Comparison of ENCODE assay signal across 1 cellular context in genomic region chr9:92636627-92637026, GRCh38.
TF ChIP-seq lines count a peak whose summit lies in the region.

No MANE protein-coding gene starts in this region.

TF ChIP-seq in GM23338, 12 proteins besides CTCF, POLR2A, EP300 and RAD21 (continued from another document):
- TF ChIP-seq, protein P1, sequence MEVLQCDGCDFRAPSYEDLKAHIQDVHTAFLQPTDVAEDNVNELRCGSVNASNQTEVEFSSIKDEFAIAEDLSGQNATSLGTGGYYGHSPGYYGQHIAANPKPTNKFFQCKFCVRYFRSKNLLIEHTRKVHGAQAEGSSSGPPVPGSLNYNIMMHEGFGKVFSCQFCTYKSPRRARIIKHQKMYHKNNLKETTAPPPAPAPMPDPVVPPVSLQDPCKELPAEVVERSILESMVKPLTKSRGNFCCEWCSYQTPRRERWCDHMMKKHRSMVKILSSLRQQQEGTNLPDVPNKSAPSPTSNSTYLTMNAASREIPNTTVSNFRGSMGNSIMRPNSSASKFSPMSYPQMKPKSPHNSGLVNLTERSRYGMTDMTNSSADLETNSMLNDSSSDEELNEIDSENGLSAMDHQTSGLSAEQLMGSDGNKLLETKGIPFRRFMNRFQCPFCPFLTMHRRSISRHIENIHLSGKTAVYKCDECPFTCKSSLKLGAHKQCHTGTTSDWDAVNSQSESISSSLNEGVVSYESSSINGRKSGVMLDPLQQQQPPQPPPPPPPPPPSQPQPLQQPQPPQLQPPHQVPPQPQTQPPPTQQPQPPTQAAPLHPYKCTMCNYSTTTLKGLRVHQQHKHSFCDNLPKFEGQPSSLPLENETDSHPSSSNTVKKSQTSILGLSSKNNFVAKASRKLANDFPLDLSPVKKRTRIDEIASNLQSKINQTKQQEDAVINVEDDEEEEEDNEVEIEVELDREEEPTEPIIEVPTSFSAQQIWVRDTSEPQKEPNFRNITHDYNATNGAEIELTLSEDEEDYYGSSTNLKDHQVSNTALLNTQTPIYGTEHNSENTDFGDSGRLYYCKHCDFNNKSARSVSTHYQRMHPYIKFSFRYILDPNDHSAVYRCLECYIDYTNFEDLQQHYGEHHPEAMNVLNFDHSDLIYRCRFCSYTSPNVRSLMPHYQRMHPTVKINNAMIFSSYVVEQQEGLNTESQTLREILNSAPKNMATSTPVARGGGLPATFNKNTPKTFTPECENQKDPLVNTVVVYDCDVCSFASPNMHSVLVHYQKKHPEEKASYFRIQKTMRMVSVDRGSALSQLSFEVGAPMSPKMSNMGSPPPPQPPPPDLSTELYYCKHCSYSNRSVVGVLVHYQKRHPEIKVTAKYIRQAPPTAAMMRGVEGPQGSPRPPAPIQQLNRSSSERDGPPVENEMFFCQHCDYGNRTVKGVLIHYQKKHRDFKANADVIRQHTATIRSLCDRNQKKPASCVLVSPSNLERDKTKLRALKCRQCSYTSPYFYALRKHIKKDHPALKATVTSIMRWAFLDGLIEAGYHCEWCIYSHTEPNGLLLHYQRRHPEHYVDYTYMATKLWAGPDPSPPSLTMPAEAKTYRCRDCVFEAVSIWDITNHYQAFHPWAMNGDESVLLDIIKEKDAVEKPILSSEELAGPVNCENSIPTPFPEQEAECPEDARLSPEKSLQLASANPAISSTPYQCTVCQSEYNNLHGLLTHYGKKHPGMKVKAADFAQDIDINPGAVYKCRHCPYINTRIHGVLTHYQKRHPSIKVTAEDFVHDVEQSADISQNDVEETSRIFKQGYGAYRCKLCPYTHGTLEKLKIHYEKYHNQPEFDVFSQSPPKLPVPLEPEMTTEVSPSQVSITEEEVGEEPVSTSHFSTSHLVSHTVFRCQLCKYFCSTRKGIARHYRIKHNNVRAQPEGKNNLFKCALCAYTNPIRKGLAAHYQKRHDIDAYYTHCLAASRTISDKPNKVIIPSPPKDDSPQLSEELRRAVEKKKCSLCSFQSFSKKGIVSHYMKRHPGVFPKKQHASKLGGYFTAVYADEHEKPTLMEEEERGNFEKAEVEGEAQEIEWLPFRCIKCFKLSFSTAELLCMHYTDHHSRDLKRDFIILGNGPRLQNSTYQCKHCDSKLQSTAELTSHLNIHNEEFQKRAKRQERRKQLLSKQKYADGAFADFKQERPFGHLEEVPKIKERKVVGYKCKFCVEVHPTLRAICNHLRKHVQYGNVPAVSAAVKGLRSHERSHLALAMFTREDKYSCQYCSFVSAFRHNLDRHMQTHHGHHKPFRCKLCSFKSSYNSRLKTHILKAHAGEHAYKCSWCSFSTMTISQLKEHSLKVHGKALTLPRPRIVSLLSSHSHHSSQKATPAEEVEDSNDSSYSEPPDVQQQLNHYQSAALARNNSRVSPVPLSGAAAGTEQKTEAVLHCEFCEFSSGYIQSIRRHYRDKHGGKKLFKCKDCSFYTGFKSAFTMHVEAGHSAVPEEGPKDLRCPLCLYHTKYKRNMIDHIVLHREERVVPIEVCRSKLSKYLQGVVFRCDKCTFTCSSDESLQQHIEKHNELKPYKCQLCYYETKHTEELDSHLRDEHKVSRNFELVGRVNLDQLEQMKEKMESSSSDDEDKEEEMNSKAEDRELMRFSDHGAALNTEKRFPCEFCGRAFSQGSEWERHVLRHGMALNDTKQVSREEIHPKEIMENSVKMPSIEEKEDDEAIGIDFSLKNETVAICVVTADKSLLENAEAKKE (CRISPR knock-in tag; IDR thresholded peaks at IDR 0.05), result no peak
- TF ChIP-seq POLR2AphosphoS5 (IDR thresholded peaks at IDR 0.05; ENCODE audit: low read depth) (no peak), NANOG (IDR thresholded peaks at IDR 0.05; ENCODE audit: borderline replicate concordance) (no peak), JUNB (IDR thresholded peaks at IDR 0.05; ENCODE audit: unreplicated experiment) (no peak), STAT1 (IDR thresholded peaks at IDR 0.05; ENCODE audit: unreplicated experiment) (no peak)
